In genomic region chr4:82711158-82711785, GRCh38 we compare ENCODE assay signal across 16 cellular contexts.
"Had no signal": no experiment of that assay in that cellular context is flagged by ENCODE, and none has a peak within 500 bp of the region (broad histone marks: within the 10 kb centered on the region; RNA-seq: fewer than 3 reads in every experiment).

No MANE protein-coding gene starts in this region.

- H3K27me3 ChIP-seq: ascending aorta, breast epithelium, gastrocnemius medialis had no signal

- H3K4me3 ChIP-seq: ascending aorta, breast epithelium, gastrocnemius medialis, left ventricle myocardium inferior had no signal

- H3K27ac Mint-ChIP-seq: dendritic cell treated with granulocyte-macrophage colony-stimulating factor and Interleukin-4, amounts not matched to agents 40 ng/mL and 50 ng/mL, for 4 days; effector memory CD8-positive, alpha-beta T cell; natural killer cell treated with Interleukin-12 subunit alpha and Interleukin-12 subunit beta and Interleukin-15 and Interleukin-18, amount 100 ng/mL, for 72 hours; stimulated activated naive B cell treated with anti-CD40 and anti-IgM and Interleukin-4, amounts not matched to agents 10 μg/mL and 1 μg/mL and 100 μg/mL, for 72 hours had no signal

- H3K4me3 Mint-ChIP-seq: dendritic cell treated with granulocyte-macrophage colony-stimulating factor and Interleukin-4, amounts not matched to agents 40 ng/mL and 50 ng/mL, for 4 days; effector memory CD8-positive, alpha-beta T cell; natural killer cell treated with Interleukin-12 subunit alpha and Interleukin-12 subunit beta and Interleukin-15 and Interleukin-18, amount 100 ng/mL, for 72 hours; stimulated activated naive B cell treated with anti-CD40 and anti-IgM and Interleukin-4, amounts not matched to agents 10 μg/mL and 1 μg/mL and 100 μg/mL, for 72 hours had no signal

- H3K4me1 Mint-ChIP-seq: stimulated activated naive B cell treated with anti-CD40 and anti-IgM and Interleukin-4, amounts not matched to agents 10 μg/mL and 1 μg/mL and 100 μg/mL, for 72 hours had no signal

- H3K27me3 Mint-ChIP-seq: dendritic cell treated with granulocyte-macrophage colony-stimulating factor and Interleukin-4, amounts not matched to agents 40 ng/mL and 50 ng/mL, for 4 days; effector memory CD8-positive, alpha-beta T cell; natural killer cell treated with Interleukin-12 subunit alpha and Interleukin-12 subunit beta and Interleukin-15 and Interleukin-18, amount 100 ng/mL, for 72 hours; stimulated activated naive B cell treated with anti-CD40 and anti-IgM and Interleukin-4, amounts not matched to agents 10 μg/mL and 1 μg/mL and 100 μg/mL, for 72 hours had no signal

- H3K4me1 ChIP-seq: ascending aorta, breast epithelium, gastrocnemius medialis had no signal

- H3K36me3 Mint-ChIP-seq: natural killer cell treated with Interleukin-12 subunit alpha and Interleukin-12 subunit beta and Interleukin-15 and Interleukin-18, amount 100 ng/mL, for 72 hours; stimulated activated naive B cell treated with anti-CD40 and anti-IgM and Interleukin-4, amounts not matched to agents 10 μg/mL and 1 μg/mL and 100 μg/mL, for 72 hours had no signal

- DNase-seq: activated CD4-positive, CD25-positive, alpha-beta regulatory T cell treated with anti-CD3 and anti-CD28 coated beads, Interleukin-2, amount 50 U/mL, for 72 hours; activated naive CD4-positive, alpha-beta T cell; activated T-cell treated with anti-CD3 and anti-CD28 coated beads for 4 hours; cerebellar nuclear complex; effector memory CD8-positive, alpha-beta T cell; gastrocnemius medialis; left ventricle myocardium inferior; posterior cingulate gyrus; retina; stimulated activated CD4-positive, alpha-beta T cell treated with anti-CD3 and anti-CD28 coated beads, Interleukin-4, amount 100 ng/mL, for 1 hour; stimulated activated naive B cell treated with anti-CD40 and anti-IgM and Interleukin-4, amounts not matched to agents 10 μg/mL and 1 μg/mL and 100 μg/mL, for 72 hours; trophoblast cell had no signal

- H3K9me3 Mint-ChIP-seq: dendritic cell treated with granulocyte-macrophage colony-stimulating factor and Interleukin-4, amounts not matched to agents 40 ng/mL and 50 ng/mL, for 4 days; effector memory CD8-positive, alpha-beta T cell; natural killer cell treated with Interleukin-12 subunit alpha and Interleukin-12 subunit beta and Interleukin-15 and Interleukin-18, amount 100 ng/mL, for 72 hours; stimulated activated naive B cell treated with anti-CD40 and anti-IgM and Interleukin-4, amounts not matched to agents 10 μg/mL and 1 μg/mL and 100 μg/mL, for 72 hours had no signal

- H3K27ac ChIP-seq: ascending aorta, breast epithelium, gastrocnemius medialis, left ventricle myocardium inferior had no signal

- H3K9me3 ChIP-seq: ascending aorta, breast epithelium, gastrocnemius medialis, left ventricle myocardium inferior had no signal

- H3K36me3 ChIP-seq: ascending aorta, breast epithelium, gastrocnemius medialis, left ventricle myocardium inferior had no signal
